Comparison of ENCODE assay signal across 8 cellular contexts in the genomic region with DNA sequence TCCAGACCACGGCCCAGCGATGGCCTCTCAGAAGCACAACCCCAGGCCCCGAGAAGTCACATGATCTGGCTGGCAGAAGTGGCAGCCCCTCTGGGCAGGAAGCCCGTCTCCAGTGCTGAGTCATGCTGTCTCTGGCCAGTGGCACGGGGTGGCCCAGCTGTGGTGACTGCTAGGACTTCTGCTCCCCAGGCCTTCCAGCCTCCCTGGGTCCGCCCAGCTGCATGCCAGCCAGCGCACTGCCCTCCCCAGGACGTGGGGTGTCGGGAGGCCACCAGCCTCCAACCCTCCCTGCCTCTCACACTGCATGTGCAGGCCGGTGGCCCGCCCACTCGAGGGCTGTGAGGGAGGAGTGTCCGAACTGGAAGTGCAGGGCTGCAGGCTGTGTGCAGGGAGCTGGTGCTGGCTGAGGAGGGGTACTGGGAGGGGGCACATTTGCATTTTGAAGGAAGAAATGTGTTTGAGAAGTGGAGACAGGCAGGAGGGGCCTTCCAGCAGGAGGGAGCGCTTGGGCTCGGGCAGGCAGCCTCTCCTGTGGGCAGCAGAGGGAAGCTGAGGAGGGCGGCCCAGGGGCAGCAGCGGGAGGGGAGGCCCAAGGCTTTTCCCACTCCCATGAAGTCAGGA. TPM values are rescaled to one million over a fixed set of nuclear protein-coding genes. Genes with fewer than 3 reads are reported as not detected.
DNase-seq lines count a peak whose midpoint lies in the region; ATAC-seq and TF ChIP-seq lines count a peak whose summit lies in the region.

No MANE protein-coding gene starts in this region.

- H3K4me1 Mint-ChIP-seq in GM23338 (peaks cover 9% of the 10 kb centered on the region), neural crest cell (peaks cover 18% of the 10 kb centered on the region)
- peaks cover 2% of the 10 kb centered on the region for H3K4me1 Mint-ChIP-seq in activated CD4-positive, alpha-beta T cell treated with anti-CD3 and anti-CD28 coated beads for 36 hours

- intact Hi-C loops in activated CD4-positive, alpha-beta T cell treated with anti-CD3 and anti-CD28 coated beads for 36 hours (cut with DNase I, micrococcal nuclease): no loop called here

- DNase-seq in GM23338 (ENCODE audit: low spot score): no peak
- peak; percentile 97 for DNase-seq in RPMI7951 (ENCODE audit: low read depth)
- DNase-seq in fibroblast of gingiva (ENCODE audit: low read depth): peak; percentile 90
- DNase-seq in neural crest cell (ENCODE audit: low read depth, low spot score): no peak
- DNase-seq in activated CD4-positive, alpha-beta T cell treated with anti-CD3 and anti-CD28 coated beads for 36 hours: no peak
- no peak for DNase-seq in activated CD4-positive, alpha-beta T cell treated with anti-CD3 and anti-CD28 coated beads, Interleukin-2, amount 50 U/mL, for 1 hour
- DNase-seq in cerebellum (ENCODE audit: low spot score): no peak
- no peak for DNase-seq in NCI-H2107 (lab: John Stamatoyannopoulos, UW)

- H2AFZ ChIP-seq in GM23338: peak overlapping the region; percentile 56

- CTCF ChIA-PET in activated CD4-positive, alpha-beta T cell treated with anti-CD3 and anti-CD28 coated beads for 36 hours (lab: Charles Lee): interaction anchor here (1.6 kb wide), 1 partner anchor 123 kb away, joined by 4 read pairs; no protein-coding TSS in a partner anchor

- no peak overlapping the region for H3K4me3 Mint-ChIP-seq in GM23338
- H3K4me3 Mint-ChIP-seq in neural crest cell: no peak overlapping the region
- H3K4me3 Mint-ChIP-seq in activated CD4-positive, alpha-beta T cell treated with anti-CD3 and anti-CD28 coated beads for 36 hours: no peak overlapping the region

- no peak overlapping the region for H3K4me3 ChIP-seq in GM23338

- no peak overlapping the region for H3K4me2 ChIP-seq in GM23338

- H3K27me3 Mint-ChIP-seq in GM23338 (ENCODE audit: insufficient read depth, low read depth, poor library complexity): peaks cover 13% of the 10 kb centered on the region
- H3K27me3 Mint-ChIP-seq in neural crest cell (ENCODE audit: low read depth): no peaks in the 10 kb centered on the region
- no peaks in the 10 kb centered on the region for H3K27me3 Mint-ChIP-seq in activated CD4-positive, alpha-beta T cell treated with anti-CD3 and anti-CD28 coated beads for 36 hours

- TF ChIP-seq CTCF in GM23338 (conservative IDR thresholded peaks at IDR 0.05; ENCODE audit: low read depth in 2 of 2) (peak; percentile 6 to 34; a peak in 2 of 4 replicates), neural crest cell (conservative IDR thresholded peaks at IDR 0.05) (no peak)

- no peaks in the 10 kb centered on the region for H3K36me3 Mint-ChIP-seq in GM23338 (ENCODE audit: low read depth)
- no peaks in the 10 kb centered on the region for H3K36me3 Mint-ChIP-seq in neural crest cell (ENCODE audit: low read depth)
- no peaks in the 10 kb centered on the region for H3K36me3 Mint-ChIP-seq in activated CD4-positive, alpha-beta T cell treated with anti-CD3 and anti-CD28 coated beads for 36 hours (ENCODE audit: low read depth)

- POLR2A ChIA-PET in activated CD4-positive, alpha-beta T cell treated with anti-CD3 and anti-CD28 coated beads for 36 hours (lab: Charles Lee): no interaction called here

- H3K79me2 ChIP-seq in GM23338 (replicated peaks; ENCODE audit: insufficient read depth): no peaks in the 10 kb centered on the region

- ATAC-seq in GM23338: peak; percentile 64
- ATAC-seq in activated CD4-positive, alpha-beta T cell treated with anti-CD3 and anti-CD28 coated beads for 36 hours: no peak

- H3K27ac ChIP-seq in GM23338 (ENCODE audit: low read depth): no peak overlapping the region

- H3K9me3 Mint-ChIP-seq in GM23338 (no peaks in the 10 kb centered on the region), neural crest cell (no peaks in the 10 kb centered on the region)
- no peaks in the 10 kb centered on the region for H3K9me3 Mint-ChIP-seq in activated CD4-positive, alpha-beta T cell treated with anti-CD3 and anti-CD28 coated beads for 36 hours (ENCODE audit: low read depth)

- H3K27ac Mint-ChIP-seq in GM23338 (0 out of 2 replicates have a peak overlapping the region, but pooled peaks have one; percentile 23), neural crest cell (ENCODE audit: unreplicated experiment) (peak overlapping the region; percentile 6)
- H3K27ac Mint-ChIP-seq in activated CD4-positive, alpha-beta T cell treated with anti-CD3 and anti-CD28 coated beads for 36 hours: no peak overlapping the region

- no peaks in the 10 kb centered on the region for H3K4me1 ChIP-seq in GM23338 (ENCODE audit: insufficient read depth)

- no peaks in the 10 kb centered on the region for H4K20me1 ChIP-seq in GM23338 (replicated peaks; ENCODE audit: insufficient read depth)

- no peaks in the 10 kb centered on the region for H3K36me3 ChIP-seq in GM23338 (ENCODE audit: insufficient read depth)

- H3K9me2 ChIP-seq in GM23338 (ENCODE audit: insufficient read depth): no peaks in the 10 kb centered on the region

- H3F3A ChIP-seq in GM23338 (replicated peaks; ENCODE audit: low read depth): no peaks in the 10 kb centered on the region

- no peaks in the 10 kb centered on the region for H3K27me3 ChIP-seq in GM23338 (ENCODE audit: insufficient read depth)

TF ChIP-seq in GM23338, 12 proteins besides CTCF, POLR2A, EP300 and RAD21 (continues in another document):
- TF ChIP-seq ZNF462 (CRISPR knock-in tag; IDR thresholded peaks at IDR 0.05) (no peak), STAT1 (IDR thresholded peaks at IDR 0.05; ENCODE audit: unreplicated experiment) (no peak)

RNA-seq across cellular contexts. Expression of gene HPCAL1, which starts 17.0 kb away (rescaled TPM):
- total RNA-seq in GM23338 (2014; rRNA removed; shearing (Covaris generic)): 14.8 and 25.4 TPM in 2 replicates
- polyA plus RNA-seq in GM23338 (2016; fragmentation: Nextera tagmentation; extraction: Ambion mirVana): 8.3 and 9.7 TPM in 2 replicates
- total RNA-seq in RPMI7951 (2014; rRNA removed; shearing (Covaris generic)): 273 and 343 TPM in 2 replicates
- total RNA-seq in neural crest cell (16.2 and 17.3 TPM in 2 replicates), cerebellum (40.8 TPM)
- total RNA-seq in activated CD4-positive, alpha-beta T cell treated with anti-CD3 and anti-CD28 coated beads for 36 hours: 100 to 1,000 TPM; 109 to 114 TPM

Comparison
In these comparisons a context has a peak if more than half of its experiments do, and no peak if none do; other contexts are left out.
1. DNase-seq: peak in RPMI7951 (single experiment) and fibroblast of gingiva (single experiment); none in GM23338 (single experiment), neural crest cell (single experiment), activated CD4-positive, alpha-beta T cell treated with anti-CD3 and anti-CD28 coated beads for 36 hours (single experiment), activated CD4-positive, alpha-beta T cell treated with anti-CD3 and anti-CD28 coated beads, Interleukin-2, amount 50 U/mL, for 1 hour (single experiment), cerebellum (single experiment) and NCI-H2107 (single experiment).